ENCODE assay signal across 8 cellular contexts in genomic region chr9:38046669-38047300, GRCh38. TPM values are rescaled to one million over a fixed set of nuclear protein-coding genes. Genes with fewer than 3 reads are reported as not detected.
A peak's percentile ranks its signal among the peaks of the same experiment; 100 is the strongest.
DNase-seq lines count a peak whose midpoint lies in the region; TF ChIP-seq lines count a peak whose summit lies in the region.

No MANE protein-coding gene starts in this region.

- no peak overlapping the region for H3K4me2 ChIP-seq in neuronal stem cell (ENCODE audit: insufficient read depth, low read length, poor library complexity, severe bottlenecking)

- no peak for TF ChIP-seq CTCF in Peyer's patch (IDR thresholded peaks at IDR 0.05)
- TF ChIP-seq CTCF in esophagus squamous epithelium (IDR thresholded peaks at IDR 0.05), result no peak
- TF ChIP-seq CTCF in uterus (IDR thresholded peaks at IDR 0.05), result no peak
- TF ChIP-seq CTCF in GM13977 (IDR thresholded peaks at IDR 0.05; ENCODE audit: extremely low read depth, insufficient read depth, missing control alignments), result no peak

- H3K4me3 ChIP-seq in Peyer's patch (peak overlapping the region in 1 of 4 donors; percentile 2), esophagus squamous epithelium (no peak overlapping the region), neuronal stem cell (ENCODE audit: low read length in 2 of 2) (no peak overlapping the region), uterus (no peak overlapping the region)

- H3K36me3 ChIP-seq in Peyer's patch (no peaks in the 10 kb centered on the region), esophagus squamous epithelium (no peaks in the 10 kb centered on the region), neuronal stem cell (replicated peaks in 1 of 2; ENCODE audit: control insufficient read depth in 2 of 2, insufficient read depth in 2 of 2, low read length in 2 of 2) (no peaks in the 10 kb centered on the region), uterus (no peaks in the 10 kb centered on the region)

- no peak overlapping the region for H3K18ac ChIP-seq in neuronal stem cell (ENCODE audit: low read length)

- in situ Hi-C loops in GM13977 (cut with MboI; ENCODE audit: low pct_unique_long_range_greater_than_20kb, low sequenced_read_pairs, unreplicated experiment), result no loop called here

- TF ChIP-seq POLR2A in Peyer's patch (IDR thresholded peaks at IDR 0.05), result no peak
- no peak for TF ChIP-seq POLR2A in esophagus squamous epithelium (IDR thresholded peaks at IDR 0.05)
- no peak for TF ChIP-seq POLR2A in uterus (IDR thresholded peaks at IDR 0.05)

- intact Hi-C loops in esophagus squamous epithelium (cut with DNase I), result no loop called here
- intact Hi-C loops in uterus (cut with DNase I; ENCODE audit: low total_unique reads), result no loop called here

- no peak overlapping the region for H4K8ac ChIP-seq in neuronal stem cell (ENCODE audit: low read depth, low read length)

- peak overlapping the region; percentile 86 for H2AFZ ChIP-seq in neuronal stem cell (ENCODE audit: low read length)

- DNase-seq in Daoy (ENCODE audit: low read depth) (peak; percentile 89), Peyer's patch (no peak), esophagus squamous epithelium (lab: John Stamatoyannopoulos, UW) (no peak), neuronal stem cell (ENCODE audit: low spot score) (no peak), iPS-NIHi7 (ENCODE audit: extremely low spot score) (no peak), pons (ENCODE audit: low spot score) (no peak), uterus (no peak), GM13977 (ENCODE audit: low spot score) (no peak)

- no peak overlapping the region for H2BK12ac ChIP-seq in neuronal stem cell (ENCODE audit: low read length)

- no peak overlapping the region for H2AK5ac ChIP-seq in neuronal stem cell (ENCODE audit: low read depth, low read length)

- WGBS in esophagus squamous epithelium, 2 donors, result 32 to 40% methylated on average over 7 of the region's 7 CpGs
- WGBS in neuronal stem cell (ENCODE audit: extremely low coverage in 2 of 2, insufficient read length in 2 of 2, insufficient replicate concordance in 1 of 2), 2 donors, result no CpG with 5 or more reads among the region's 7 CpGs

- H3K9me3 ChIP-seq in Peyer's patch, result no peaks in the 10 kb centered on the region
- H3K9me3 ChIP-seq in esophagus squamous epithelium, result no peaks in the 10 kb centered on the region
- H3K9me3 ChIP-seq in neuronal stem cell (replicated peaks in 1 of 2; ENCODE audit: control insufficient read depth in 2 of 2, insufficient read depth in 1 of 2, low read depth in 1 of 2, low read length in 2 of 2), result no peaks in the 10 kb centered on the region
- no peaks in the 10 kb centered on the region for H3K9me3 ChIP-seq in uterus

- H3K4me1 ChIP-seq in Peyer's patch (peaks cover 0 to 39% (median 0%) of the 10 kb centered on the region in 4 donors), esophagus squamous epithelium (peaks cover 57 to 80% (median 58%) of the 10 kb centered on the region in 3 donors), neuronal stem cell (ENCODE audit: control insufficient read depth in 2 of 2, insufficient read depth in 1 of 2, low read depth in 1 of 2, low read length in 2 of 2) (peaks cover 10 to 13% of the 10 kb centered on the region in 2 donors), uterus (no peaks in the 10 kb centered on the region)

- H4K91ac ChIP-seq in neuronal stem cell (ENCODE audit: low read depth, low read length, poor library complexity), result no peak overlapping the region

- H3K4ac ChIP-seq in neuronal stem cell (ENCODE audit: low read length), result no peak overlapping the region

- H3K27ac ChIP-seq in Peyer's patch (peak overlapping the region in 3 of 4 donors; percentile 61 to 88 (median 84)), esophagus squamous epithelium (peak overlapping the region; percentile 83 to 92 (median 86)), neuronal stem cell (replicated peaks; ENCODE audit: low read length) (no peak overlapping the region), uterus (peak overlapping the region in 1 of 2 donors; percentile 49)

- H2BK15ac ChIP-seq in neuronal stem cell (ENCODE audit: low read length), result no peak overlapping the region

- H3K23ac ChIP-seq in neuronal stem cell (ENCODE audit: low read depth, low read length, poor library complexity), result no peak overlapping the region

- no peak overlapping the region for H2BK5ac ChIP-seq in neuronal stem cell (ENCODE audit: low read length)

- H3K27me3 ChIP-seq in Peyer's patch (no peaks in the 10 kb centered on the region), esophagus squamous epithelium (no peaks in the 10 kb centered on the region), neuronal stem cell (ENCODE audit: control insufficient read depth in 3 of 3, insufficient read depth in 3 of 3, low read depth in 1 of 3, low read length in 3 of 3) (no peaks in the 10 kb centered on the region), uterus (no peaks in the 10 kb centered on the region)

- H3K14ac ChIP-seq in neuronal stem cell (ENCODE audit: low read length), result no peak overlapping the region

- H2BK120ac ChIP-seq in neuronal stem cell (ENCODE audit: low read depth, low read length), result no peak overlapping the region

- H3K9ac ChIP-seq in neuronal stem cell (ENCODE audit: low read depth, low read length, poor library complexity), result no peak overlapping the region

- no peaks in the 10 kb centered on the region for H3K79me1 ChIP-seq in neuronal stem cell (ENCODE audit: low read depth, low read length)

RNA-seq across cellular contexts. Expression of gene SHB, which starts 22.2 kb away (rescaled TPM):
- 27.0 and 27.4 TPM in 2 replicates for total RNA-seq in Daoy (2014; rRNA removed; shearing (Covaris generic))
- total RNA-seq in Peyer's patch (10 to 100 TPM; 14.5 to 31.1 (median 25.6) TPM), esophagus squamous epithelium (10 to 100 TPM; 17.7 to 31.4 (median 24.2) TPM), uterus (10 to 100 TPM in 1 of 4 donors, 1 to 10 TPM in 3; 3.5 to 19.6 (median 7.3) TPM)
- 2.1 TPM for polyA plus RNA-seq in neuronal stem cell (2013, experiment 1 of 2)
- polyA plus RNA-seq in neuronal stem cell (2013, experiment 2 of 2), result 1.9 TPM
